In the genomic region with DNA sequence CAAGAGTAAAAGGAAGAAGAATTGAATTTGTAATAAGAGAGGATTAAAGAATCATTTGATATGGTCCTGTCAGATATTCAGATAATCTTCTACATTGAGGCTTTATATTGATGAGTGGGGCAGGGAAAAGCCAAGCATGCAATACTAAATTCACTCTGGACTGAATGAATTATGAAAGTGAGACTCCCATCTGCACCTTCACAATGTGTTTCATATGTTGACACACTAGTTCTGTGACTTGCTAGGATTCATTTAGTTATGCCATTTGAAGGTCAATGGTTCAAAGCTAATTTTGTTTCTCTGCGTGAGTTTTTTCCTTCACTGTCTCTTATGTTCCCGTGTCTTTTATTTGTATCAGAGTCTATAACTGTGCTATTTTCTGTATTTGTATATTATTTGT, we compare ENCODE assay signal across 24 cellular contexts.
"Had no signal": no experiment of that assay in that cellular context is flagged by ENCODE, and none has a peak within 500 bp of the region (broad histone marks: within the 10 kb centered on the region; RNA-seq: fewer than 3 reads in every experiment).

No MANE protein-coding gene starts in this region.

- H3K27ac ChIP-seq: coronary artery, dorsolateral prefrontal cortex, esophagus muscularis mucosa, foreskin keratinocyte, heart right ventricle, left lung, lower lobe of right lung had no signal

- H3K4me1 ChIP-seq: esophagus muscularis mucosa, heart right ventricle, left lung, lower lobe of right lung had no signal

- ATAC-seq: foreskin keratinocyte; heart right ventricle; left cardiac atrium; left lung; left ventricle myocardium superior; lower lobe of right lung; mucosa of descending colon; naive thymus-derived CD8-positive, alpha-beta T cell had no signal

- H3K27ac Mint-ChIP-seq: mesothelial cell of epicardium; naive B cell; naive thymus-derived CD8-positive, alpha-beta T cell had no signal

- H3K27me3 Mint-ChIP-seq: naive B cell; naive thymus-derived CD8-positive, alpha-beta T cell had no signal

- H3K27me3 ChIP-seq: dorsolateral prefrontal cortex, esophagus muscularis mucosa, foreskin keratinocyte, heart right ventricle, left lung had no signal

- H3K9me3 ChIP-seq: esophagus muscularis mucosa, left lung, lower lobe of right lung, mucosa of descending colon had no signal

- H3K36me3 ChIP-seq: esophagus muscularis mucosa, heart right ventricle, left lung, lower lobe of right lung had no signal

- H3K4me3 Mint-ChIP-seq: mesothelial cell of epicardium; naive B cell; naive thymus-derived CD8-positive, alpha-beta T cell had no signal

- FAIRE-seq: endothelial cell of umbilical vein, frontal cortex, islet of Langerhans, keratinocyte had no signal

- DNase-seq: dermis blood vessel endothelial cell; dorsolateral prefrontal cortex; effector CD4-positive, alpha-beta T cell; effector memory CD4-positive, alpha-beta T cell; foreskin keratinocyte; glutamatergic neuron; head of caudate nucleus; heart right ventricle; hippocampal formation; left cardiac atrium; left lung; left ventricle myocardium superior; lower lobe of right lung; mesenchymal stem cell; mucosa of descending colon; naive B cell; naive thymus-derived CD8-positive, alpha-beta T cell had no signal

- H3K36me3 Mint-ChIP-seq: mesothelial cell of epicardium; naive B cell; naive thymus-derived CD8-positive, alpha-beta T cell had no signal

- H3K4me1 Mint-ChIP-seq: mesothelial cell of epicardium; naive thymus-derived CD8-positive, alpha-beta T cell had no signal

- H3K9me3 Mint-ChIP-seq: mesothelial cell of epicardium, naive B cell had no signal

- H3K4me3 ChIP-seq: coronary artery, dorsolateral prefrontal cortex, esophagus muscularis mucosa, heart right ventricle, left lung, lower lobe of right lung, mucosa of descending colon had no signal
